Comparison of ENCODE assay signal across 7 cellular contexts in the genomic region with DNA sequence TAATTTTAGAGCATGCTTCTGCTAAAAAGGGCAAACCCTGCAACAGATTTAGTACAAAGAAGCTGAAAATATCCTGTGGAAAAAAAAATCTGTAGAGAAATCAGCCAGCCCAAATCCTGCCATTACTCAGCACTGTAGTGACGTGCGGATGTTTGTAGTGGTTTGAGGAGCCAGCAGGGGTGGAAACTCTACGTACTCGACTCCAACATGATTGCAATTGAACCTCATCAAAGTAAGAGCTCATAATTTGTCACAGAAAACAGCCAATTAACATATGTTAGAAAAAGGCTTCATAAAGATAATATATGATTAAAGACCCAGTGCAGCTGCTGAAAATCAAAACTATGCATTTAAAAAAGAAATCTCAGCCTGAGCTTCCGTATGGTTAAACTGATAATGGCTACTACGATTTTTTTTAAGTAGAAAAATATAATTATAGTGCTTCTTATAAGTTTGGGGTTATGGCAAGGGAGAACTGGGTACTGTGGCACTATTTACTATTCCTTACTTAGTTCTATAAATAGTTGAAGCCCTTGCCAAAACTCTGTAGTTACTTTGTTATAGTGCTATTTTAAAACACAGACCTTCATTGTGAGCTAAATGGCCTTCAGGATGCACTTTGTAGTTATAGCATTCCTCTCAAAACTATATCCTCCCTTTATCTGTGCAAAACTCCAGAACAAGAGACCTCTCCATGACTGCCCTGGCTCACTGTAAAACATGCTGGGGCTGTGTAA. TPM values are rescaled to one million over a fixed set of nuclear protein-coding genes. Genes with fewer than 3 reads are reported as not detected.
DNase-seq lines count a peak whose midpoint lies in the region; ATAC-seq lines count a peak whose summit lies in the region.

No MANE protein-coding gene starts in this region.

- DNase-seq in activated CD8-positive, alpha-beta memory T cell treated with anti-CD3 and anti-CD28 coated beads, Interleukin-2, amount 50 U/mL, for 24 hours (ENCODE audit: extremely low read depth): peak; percentile 2
- DNase-seq in left ventricle myocardium superior: no peak
- DNase-seq in stimulated activated CD4-positive, alpha-beta T cell treated with anti-CD3 and anti-CD28 coated beads, TNF-alpha, amount 100 ng/mL, for 24 hours (ENCODE audit: low read depth in 3 of 3): peak; percentile 4 to 45 (median 12)
- no peak for DNase-seq in superior temporal gyrus (ENCODE audit: extremely low spot score)

- ATAC-seq in GM19328 (IDR thresholded peaks at IDR 0.05; ENCODE audit: unreplicated experiment) (peak; percentile 47), HG03103 (IDR thresholded peaks at IDR 0.05; ENCODE audit: low read depth, unreplicated experiment) (peak; percentile 39), left ventricle myocardium superior (peak; percentile 74), esophagus mucosa (no peak)

- intact Hi-C loops in left ventricle myocardium superior (cut with micrococcal nuclease): no loop called here

RNA-seq across cellular contexts. Expression of a gene that starts 49.4 kb away (rescaled TPM):
- total RNA-seq in left ventricle myocardium superior (51.4 TPM), esophagus mucosa (4.5 TPM)

Comparison
In these comparisons a context has a peak if more than half of its experiments do, and no peak if none do; other contexts are left out.
1. DNase-seq: peak in activated CD8-positive, alpha-beta memory T cell treated with anti-CD3 and anti-CD28 coated beads, Interleukin-2, amount 50 U/mL, for 24 hours (single experiment) and stimulated activated CD4-positive, alpha-beta T cell treated with anti-CD3 and anti-CD28 coated beads, TNF-alpha, amount 100 ng/mL, for 24 hours (3 of 3); none in left ventricle myocardium superior (single experiment) and superior temporal gyrus (single experiment).